In the genomic region with DNA sequence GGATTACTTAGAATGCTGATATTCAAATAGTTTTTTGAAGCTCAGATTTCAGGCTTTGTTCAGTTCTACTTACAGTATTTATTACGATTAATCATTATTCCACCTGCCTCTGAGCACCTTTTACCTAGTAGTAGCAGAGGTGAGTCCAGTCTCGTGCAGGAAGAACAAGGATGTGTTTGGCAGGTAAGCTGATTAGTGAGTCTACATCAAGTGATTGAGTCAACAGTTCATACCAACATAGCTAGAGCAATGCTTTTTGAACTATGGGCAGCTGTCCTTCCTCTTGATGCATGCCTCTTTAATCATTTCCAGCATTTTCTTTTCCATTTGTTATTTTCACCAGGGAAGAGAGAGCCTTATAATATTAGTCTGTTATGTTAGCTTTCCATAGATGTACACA, we compare ENCODE assay signal across 29 cellular contexts.
DNase-seq lines count a peak whose midpoint lies in the region; ATAC-seq, FAIRE-seq and TF ChIP-seq lines count a peak whose summit lies in the region.
"Had no signal": no experiment of that assay in that cellular context is flagged by ENCODE, and none has a peak within 500 bp of the region (broad histone marks: within the 10 kb centered on the region; RNA-seq: fewer than 3 reads in every experiment).

No MANE protein-coding gene starts in this region.

- H3K36me3 ChIP-seq in left lung (no peaks in the 10 kb centered on the region), gastrocnemius medialis (no peaks in the 10 kb centered on the region)

- no peak overlapping the region for H3K4me3 Mint-ChIP-seq in chondrocyte (ENCODE audit: unreplicated experiment)
- H3K4me3 Mint-ChIP-seq: CD4-positive, alpha-beta memory T cell; IgD-negative memory B cell had no signal

- FAIRE-seq in H54 (lab: Jason Lieb, UNC), result peak; percentile 67
- FAIRE-seq: GM12891, H1 had no signal

- peaks cover 4% of the 10 kb centered on the region for H3K36me3 Mint-ChIP-seq in chondrocyte (ENCODE audit: low read depth)
- H3K36me3 Mint-ChIP-seq: CD4-positive, alpha-beta memory T cell; IgD-negative memory B cell had no signal

- H3K9me3 Mint-ChIP-seq in chondrocyte (ENCODE audit: low read depth), result no peaks in the 10 kb centered on the region

- H3K27me3 Mint-ChIP-seq in chondrocyte (ENCODE audit: low read depth), result no peaks in the 10 kb centered on the region
- H3K27me3 Mint-ChIP-seq: CD4-positive, alpha-beta memory T cell; IgD-negative memory B cell had no signal

- in situ Hi-C loops in gastrocnemius medialis (cut with MboI; ENCODE audit: low sequenced_read_pairs in 4 of 4), result no loop called here

- peak; percentile 54 for ATAC-seq in left lung
- ATAC-seq in gastrocnemius medialis, result no peak
- no peak for ATAC-seq in HG03520 (IDR thresholded peaks at IDR 0.05; ENCODE audit: unreplicated experiment)
- ATAC-seq in HG03432 (IDR thresholded peaks at IDR 0.05; ENCODE audit: unreplicated experiment), result no peak
- ATAC-seq: PC-3, Right ventricle myocardium inferior, SK-N-SH treated with all-trans-retinoic acid at 6 μM for 48 hours had no signal

- H3K4me1 ChIP-seq in left lung, result no peaks in the 10 kb centered on the region
- peaks cover 25 to 26% of the 10 kb centered on the region in 2 donors for H3K4me1 ChIP-seq in gastrocnemius medialis

- TF ChIP-seq CTCF in chondrocyte (IDR thresholded peaks at IDR 0.05), result no peak
- TF ChIP-seq CTCF in left lung (IDR thresholded peaks at IDR 0.05), result no peak
- TF ChIP-seq CTCF in gastrocnemius medialis (IDR thresholded peaks at IDR 0.05 in 4 of 5, conservative IDR thresholded peaks at IDR 0.05 in 1 of 5), result no peak

- no peak overlapping the region for H3K4me3 ChIP-seq in left lung
- no peak overlapping the region for H3K4me3 ChIP-seq in gastrocnemius medialis
- H3K4me3 ChIP-seq: SJCRH30 had no signal

- intact Hi-C loops in left lung (cut with DNase I) (no loop called here), gastrocnemius medialis (cut with DNase I; ENCODE audit: low total_unique reads) (no loop called here)

- H3K4me1 Mint-ChIP-seq in chondrocyte (ENCODE audit: low read depth), result peaks cover 74% of the 10 kb centered on the region
- H3K4me1 Mint-ChIP-seq: CD4-positive, alpha-beta memory T cell; IgD-negative memory B cell had no signal

- H3K27ac ChIP-seq in left lung (no peak overlapping the region), gastrocnemius medialis (no peak overlapping the region)
- H3K27ac ChIP-seq: KMS-11, SJCRH30 had no signal

- no peaks in the 10 kb centered on the region for H3K9me3 ChIP-seq in left lung
- H3K9me3 ChIP-seq in gastrocnemius medialis, result no peaks in the 10 kb centered on the region
- H3K9me3 ChIP-seq: SJCRH30 had no signal

- H3K27me3 ChIP-seq in left lung (no peaks in the 10 kb centered on the region), gastrocnemius medialis (no peaks in the 10 kb centered on the region)
- H3K27me3 ChIP-seq: SJCRH30 had no signal

- DNase-seq in H54 (ENCODE audit: insufficient read length, low spot score), result no peak
- no peak for DNase-seq in chondrocyte (ENCODE audit: low spot score)
- no peak for DNase-seq in left lung
- no peak for DNase-seq in gastrocnemius medialis
- DNase-seq in NCI-H446 (lab: John Stamatoyannopoulos, UW), result no peak
- DNase-seq: C1 segment of cervical spinal cord; CD4-positive, alpha-beta memory T cell; COR-L47; DMS79 treated with DMSO at 0.1 percent for 48 hours; GF-D8; MM.1S; NCI-H1048; NCI-H1694; NCI-H2081 treated with DMSO at 0.1 percent for 48 hours; NCI-H2171; NCI-H226; NCI-H524; NCI-H82; NK-92 treated with Interleukin-12 subunit alpha and Interleukin-12 subunit beta, amount 100 ng/mL, for 24 hours; PC-3; SJCRH30 had no signal

- H3K27ac Mint-ChIP-seq in chondrocyte (ENCODE audit: unreplicated experiment), result peak overlapping the region; percentile 32
- H3K27ac Mint-ChIP-seq: CD4-positive, alpha-beta memory T cell; IgD-negative memory B cell had no signal

- no peak for TF ChIP-seq POLR2A in H54 (IDR thresholded peaks at IDR 0.05; ENCODE audit: low read depth, low read length)
- TF ChIP-seq POLR2A in gastrocnemius medialis (IDR thresholded peaks at IDR 0.05), result no peak
